ENCODE assay signal across 2 cellular contexts in the genomic region with DNA sequence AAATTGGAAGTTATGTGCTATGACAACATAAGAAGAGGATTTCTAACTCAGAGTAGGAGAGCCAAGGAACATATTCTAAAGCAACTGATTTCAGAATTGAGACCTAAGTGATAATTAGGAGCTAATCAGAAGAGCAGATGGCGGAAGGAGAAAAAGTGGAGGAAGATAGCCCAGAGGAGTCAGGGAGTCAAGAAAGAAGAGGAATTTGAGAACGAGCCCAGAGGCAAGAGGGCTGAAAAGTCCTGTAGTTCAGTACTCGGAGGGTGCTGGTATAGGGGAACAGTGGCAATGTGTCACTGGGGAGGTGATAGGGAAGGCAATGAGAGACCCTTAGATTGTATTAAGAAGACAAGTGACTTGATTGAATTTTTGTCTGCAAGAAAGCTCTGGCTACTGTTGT.
TF ChIP-seq lines count a peak whose summit lies in the region.

No MANE protein-coding gene starts in this region.

TF ChIP-seq in GM23338, 12 proteins besides CTCF, POLR2A, EP300 and RAD21 (continued from another document and continues in another):
- TF ChIP-seq, protein P1, sequence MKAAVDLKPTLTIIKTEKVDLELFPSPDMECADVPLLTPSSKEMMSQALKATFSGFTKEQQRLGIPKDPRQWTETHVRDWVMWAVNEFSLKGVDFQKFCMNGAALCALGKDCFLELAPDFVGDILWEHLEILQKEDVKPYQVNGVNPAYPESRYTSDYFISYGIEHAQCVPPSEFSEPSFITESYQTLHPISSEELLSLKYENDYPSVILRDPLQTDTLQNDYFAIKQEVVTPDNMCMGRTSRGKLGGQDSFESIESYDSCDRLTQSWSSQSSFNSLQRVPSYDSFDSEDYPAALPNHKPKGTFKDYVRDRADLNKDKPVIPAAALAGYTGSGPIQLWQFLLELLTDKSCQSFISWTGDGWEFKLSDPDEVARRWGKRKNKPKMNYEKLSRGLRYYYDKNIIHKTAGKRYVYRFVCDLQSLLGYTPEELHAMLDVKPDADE (IDR thresholded peaks at IDR 0.05), result no peak
- TF ChIP-seq STAT1 (IDR thresholded peaks at IDR 0.05; ENCODE audit: unreplicated experiment), result no peak
- TF ChIP-seq, protein P2, sequence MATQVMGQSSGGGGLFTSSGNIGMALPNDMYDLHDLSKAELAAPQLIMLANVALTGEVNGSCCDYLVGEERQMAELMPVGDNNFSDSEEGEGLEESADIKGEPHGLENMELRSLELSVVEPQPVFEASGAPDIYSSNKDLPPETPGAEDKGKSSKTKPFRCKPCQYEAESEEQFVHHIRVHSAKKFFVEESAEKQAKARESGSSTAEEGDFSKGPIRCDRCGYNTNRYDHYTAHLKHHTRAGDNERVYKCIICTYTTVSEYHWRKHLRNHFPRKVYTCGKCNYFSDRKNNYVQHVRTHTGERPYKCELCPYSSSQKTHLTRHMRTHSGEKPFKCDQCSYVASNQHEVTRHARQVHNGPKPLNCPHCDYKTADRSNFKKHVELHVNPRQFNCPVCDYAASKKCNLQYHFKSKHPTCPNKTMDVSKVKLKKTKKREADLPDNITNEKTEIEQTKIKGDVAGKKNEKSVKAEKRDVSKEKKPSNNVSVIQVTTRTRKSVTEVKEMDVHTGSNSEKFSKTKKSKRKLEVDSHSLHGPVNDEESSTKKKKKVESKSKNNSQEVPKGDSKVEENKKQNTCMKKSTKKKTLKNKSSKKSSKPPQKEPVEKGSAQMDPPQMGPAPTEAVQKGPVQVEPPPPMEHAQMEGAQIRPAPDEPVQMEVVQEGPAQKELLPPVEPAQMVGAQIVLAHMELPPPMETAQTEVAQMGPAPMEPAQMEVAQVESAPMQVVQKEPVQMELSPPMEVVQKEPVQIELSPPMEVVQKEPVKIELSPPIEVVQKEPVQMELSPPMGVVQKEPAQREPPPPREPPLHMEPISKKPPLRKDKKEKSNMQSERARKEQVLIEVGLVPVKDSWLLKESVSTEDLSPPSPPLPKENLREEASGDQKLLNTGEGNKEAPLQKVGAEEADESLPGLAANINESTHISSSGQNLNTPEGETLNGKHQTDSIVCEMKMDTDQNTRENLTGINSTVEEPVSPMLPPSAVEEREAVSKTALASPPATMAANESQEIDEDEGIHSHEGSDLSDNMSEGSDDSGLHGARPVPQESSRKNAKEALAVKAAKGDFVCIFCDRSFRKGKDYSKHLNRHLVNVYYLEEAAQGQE (IDR thresholded peaks at IDR 0.05; ENCODE audit: unreplicated experiment), result no peak
- TF ChIP-seq CREB1 (CRISPR knock-in tag; IDR thresholded peaks at IDR 0.05; ENCODE audit: low read depth), result no peak
- no peak for TF ChIP-seq ZNF331 (CRISPR knock-in tag; IDR thresholded peaks at IDR 0.05; ENCODE audit: low read depth)
- no peak for TF ChIP-seq JUNB (IDR thresholded peaks at IDR 0.05; ENCODE audit: unreplicated experiment)
- no peak for TF ChIP-seq EZH2 (IDR thresholded peaks at IDR 0.05; ENCODE audit: low read depth, unreplicated experiment)
- TF ChIP-seq ZNF114 (CRISPR knock-in tag; IDR thresholded peaks at IDR 0.05), result no peak
- TF ChIP-seq POLR2AphosphoS5 (IDR thresholded peaks at IDR 0.05; ENCODE audit: low read depth), result no peak
- no peak for TF ChIP-seq NANOG (IDR thresholded peaks at IDR 0.05; ENCODE audit: borderline replicate concordance)

TF ChIP-seq in WTC11, 78 proteins besides CTCF, POLR2A, EP300 and RAD21:
- TF ChIP-seq, protein P3, sequence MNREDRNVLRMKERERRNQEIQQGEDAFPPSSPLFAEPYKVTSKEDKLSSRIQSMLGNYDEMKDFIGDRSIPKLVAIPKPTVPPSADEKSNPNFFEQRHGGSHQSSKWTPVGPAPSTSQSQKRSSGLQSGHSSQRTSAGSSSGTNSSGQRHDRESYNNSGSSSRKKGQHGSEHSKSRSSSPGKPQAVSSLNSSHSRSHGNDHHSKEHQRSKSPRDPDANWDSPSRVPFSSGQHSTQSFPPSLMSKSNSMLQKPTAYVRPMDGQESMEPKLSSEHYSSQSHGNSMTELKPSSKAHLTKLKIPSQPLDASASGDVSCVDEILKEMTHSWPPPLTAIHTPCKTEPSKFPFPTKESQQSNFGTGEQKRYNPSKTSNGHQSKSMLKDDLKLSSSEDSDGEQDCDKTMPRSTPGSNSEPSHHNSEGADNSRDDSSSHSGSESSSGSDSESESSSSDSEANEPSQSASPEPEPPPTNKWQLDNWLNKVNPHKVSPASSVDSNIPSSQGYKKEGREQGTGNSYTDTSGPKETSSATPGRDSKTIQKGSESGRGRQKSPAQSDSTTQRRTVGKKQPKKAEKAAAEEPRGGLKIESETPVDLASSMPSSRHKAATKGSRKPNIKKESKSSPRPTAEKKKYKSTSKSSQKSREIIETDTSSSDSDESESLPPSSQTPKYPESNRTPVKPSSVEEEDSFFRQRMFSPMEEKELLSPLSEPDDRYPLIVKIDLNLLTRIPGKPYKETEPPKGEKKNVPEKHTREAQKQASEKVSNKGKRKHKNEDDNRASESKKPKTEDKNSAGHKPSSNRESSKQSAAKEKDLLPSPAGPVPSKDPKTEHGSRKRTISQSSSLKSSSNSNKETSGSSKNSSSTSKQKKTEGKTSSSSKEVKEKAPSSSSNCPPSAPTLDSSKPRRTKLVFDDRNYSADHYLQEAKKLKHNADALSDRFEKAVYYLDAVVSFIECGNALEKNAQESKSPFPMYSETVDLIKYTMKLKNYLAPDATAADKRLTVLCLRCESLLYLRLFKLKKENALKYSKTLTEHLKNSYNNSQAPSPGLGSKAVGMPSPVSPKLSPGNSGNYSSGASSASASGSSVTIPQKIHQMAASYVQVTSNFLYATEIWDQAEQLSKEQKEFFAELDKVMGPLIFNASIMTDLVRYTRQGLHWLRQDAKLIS (CRISPR knock-in tag; IDR thresholded peaks at IDR 0.05; ENCODE audit: borderline replicate concordance), result no peak
- TF ChIP-seq IRF1 (CRISPR knock-in tag; IDR thresholded peaks at IDR 0.05) (no peak), JAZF1 (CRISPR knock-in tag; IDR thresholded peaks at IDR 0.05) (no peak), ERG (CRISPR knock-in tag; IDR thresholded peaks at IDR 0.05) (no peak), FOXK1 (CRISPR knock-in tag; IDR thresholded peaks at IDR 0.05) (no peak), ZNF396 (CRISPR knock-in tag; IDR thresholded peaks at IDR 0.05; ENCODE audit: borderline replicate concordance) (no peak), MXD4 (CRISPR knock-in tag; IDR thresholded peaks at IDR 0.05; ENCODE audit: borderline replicate concordance) (no peak), ZNF121 (CRISPR knock-in tag; IDR thresholded peaks at IDR 0.05) (no peak), CBFB (CRISPR knock-in tag; IDR thresholded peaks at IDR 0.05; ENCODE audit: low read depth) (no peak), FOXP1 (CRISPR knock-in tag; IDR thresholded peaks at IDR 0.05; ENCODE audit: borderline replicate concordance) (no peak)
- TF ChIP-seq, protein P4, sequence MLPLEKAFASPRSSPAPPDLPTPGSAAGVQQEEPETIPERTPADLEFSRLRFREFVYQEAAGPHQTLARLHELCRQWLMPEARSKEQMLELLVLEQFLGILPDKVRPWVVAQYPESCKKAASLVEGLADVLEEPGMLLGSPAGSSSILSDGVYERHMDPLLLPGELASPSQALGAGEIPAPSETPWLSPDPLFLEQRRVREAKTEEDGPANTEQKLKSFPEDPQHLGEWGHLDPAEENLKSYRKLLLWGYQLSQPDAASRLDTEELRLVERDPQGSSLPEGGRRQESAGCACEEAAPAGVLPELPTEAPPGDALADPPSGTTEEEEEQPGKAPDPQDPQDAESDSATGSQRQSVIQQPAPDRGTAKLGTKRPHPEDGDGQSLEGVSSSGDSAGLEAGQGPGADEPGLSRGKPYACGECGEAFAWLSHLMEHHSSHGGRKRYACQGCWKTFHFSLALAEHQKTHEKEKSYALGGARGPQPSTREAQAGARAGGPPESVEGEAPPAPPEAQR (CRISPR knock-in tag; IDR thresholded peaks at IDR 0.05), result no peak
- TF ChIP-seq, protein P5, sequence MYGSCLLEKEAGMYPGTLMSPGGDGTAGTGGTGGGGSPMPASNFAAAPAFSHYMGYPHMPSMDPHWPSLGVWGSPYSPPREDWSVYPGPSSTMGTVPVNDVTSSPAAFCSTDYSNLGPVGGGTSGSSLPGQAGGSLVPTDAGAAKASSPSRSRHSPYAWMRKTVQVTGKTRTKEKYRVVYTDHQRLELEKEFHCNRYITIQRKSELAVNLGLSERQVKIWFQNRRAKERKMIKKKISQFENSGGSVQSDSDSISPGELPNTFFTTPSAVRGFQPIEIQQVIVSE (CRISPR knock-in tag; IDR thresholded peaks at IDR 0.05; ENCODE audit: borderline replicate concordance), result no peak
- TF ChIP-seq, protein P6, sequence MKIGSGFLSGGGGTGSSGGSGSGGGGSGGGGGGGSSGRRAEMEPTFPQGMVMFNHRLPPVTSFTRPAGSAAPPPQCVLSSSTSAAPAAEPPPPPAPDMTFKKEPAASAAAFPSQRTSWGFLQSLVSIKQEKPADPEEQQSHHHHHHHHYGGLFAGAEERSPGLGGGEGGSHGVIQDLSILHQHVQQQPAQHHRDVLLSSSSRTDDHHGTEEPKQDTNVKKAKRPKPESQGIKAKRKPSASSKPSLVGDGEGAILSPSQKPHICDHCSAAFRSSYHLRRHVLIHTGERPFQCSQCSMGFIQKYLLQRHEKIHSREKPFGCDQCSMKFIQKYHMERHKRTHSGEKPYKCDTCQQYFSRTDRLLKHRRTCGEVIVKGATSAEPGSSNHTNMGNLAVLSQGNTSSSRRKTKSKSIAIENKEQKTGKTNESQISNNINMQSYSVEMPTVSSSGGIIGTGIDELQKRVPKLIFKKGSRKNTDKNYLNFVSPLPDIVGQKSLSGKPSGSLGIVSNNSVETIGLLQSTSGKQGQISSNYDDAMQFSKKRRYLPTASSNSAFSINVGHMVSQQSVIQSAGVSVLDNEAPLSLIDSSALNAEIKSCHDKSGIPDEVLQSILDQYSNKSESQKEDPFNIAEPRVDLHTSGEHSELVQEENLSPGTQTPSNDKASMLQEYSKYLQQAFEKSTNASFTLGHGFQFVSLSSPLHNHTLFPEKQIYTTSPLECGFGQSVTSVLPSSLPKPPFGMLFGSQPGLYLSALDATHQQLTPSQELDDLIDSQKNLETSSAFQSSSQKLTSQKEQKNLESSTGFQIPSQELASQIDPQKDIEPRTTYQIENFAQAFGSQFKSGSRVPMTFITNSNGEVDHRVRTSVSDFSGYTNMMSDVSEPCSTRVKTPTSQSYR (CRISPR knock-in tag; IDR thresholded peaks at IDR 0.05), result no peak
- TF ChIP-seq, protein P7, sequence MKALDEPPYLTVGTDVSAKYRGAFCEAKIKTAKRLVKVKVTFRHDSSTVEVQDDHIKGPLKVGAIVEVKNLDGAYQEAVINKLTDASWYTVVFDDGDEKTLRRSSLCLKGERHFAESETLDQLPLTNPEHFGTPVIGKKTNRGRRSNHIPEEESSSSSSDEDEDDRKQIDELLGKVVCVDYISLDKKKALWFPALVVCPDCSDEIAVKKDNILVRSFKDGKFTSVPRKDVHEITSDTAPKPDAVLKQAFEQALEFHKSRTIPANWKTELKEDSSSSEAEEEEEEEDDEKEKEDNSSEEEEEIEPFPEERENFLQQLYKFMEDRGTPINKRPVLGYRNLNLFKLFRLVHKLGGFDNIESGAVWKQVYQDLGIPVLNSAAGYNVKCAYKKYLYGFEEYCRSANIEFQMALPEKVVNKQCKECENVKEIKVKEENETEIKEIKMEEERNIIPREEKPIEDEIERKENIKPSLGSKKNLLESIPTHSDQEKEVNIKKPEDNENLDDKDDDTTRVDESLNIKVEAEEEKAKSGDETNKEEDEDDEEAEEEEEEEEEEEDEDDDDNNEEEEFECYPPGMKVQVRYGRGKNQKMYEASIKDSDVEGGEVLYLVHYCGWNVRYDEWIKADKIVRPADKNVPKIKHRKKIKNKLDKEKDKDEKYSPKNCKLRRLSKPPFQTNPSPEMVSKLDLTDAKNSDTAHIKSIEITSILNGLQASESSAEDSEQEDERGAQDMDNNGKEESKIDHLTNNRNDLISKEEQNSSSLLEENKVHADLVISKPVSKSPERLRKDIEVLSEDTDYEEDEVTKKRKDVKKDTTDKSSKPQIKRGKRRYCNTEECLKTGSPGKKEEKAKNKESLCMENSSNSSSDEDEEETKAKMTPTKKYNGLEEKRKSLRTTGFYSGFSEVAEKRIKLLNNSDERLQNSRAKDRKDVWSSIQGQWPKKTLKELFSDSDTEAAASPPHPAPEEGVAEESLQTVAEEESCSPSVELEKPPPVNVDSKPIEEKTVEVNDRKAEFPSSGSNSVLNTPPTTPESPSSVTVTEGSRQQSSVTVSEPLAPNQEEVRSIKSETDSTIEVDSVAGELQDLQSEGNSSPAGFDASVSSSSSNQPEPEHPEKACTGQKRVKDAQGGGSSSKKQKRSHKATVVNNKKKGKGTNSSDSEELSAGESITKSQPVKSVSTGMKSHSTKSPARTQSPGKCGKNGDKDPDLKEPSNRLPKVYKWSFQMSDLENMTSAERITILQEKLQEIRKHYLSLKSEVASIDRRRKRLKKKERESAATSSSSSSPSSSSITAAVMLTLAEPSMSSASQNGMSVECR (CRISPR knock-in tag; IDR thresholded peaks at IDR 0.05; ENCODE audit: borderline replicate concordance), result no peak
